In the genomic region with DNA sequence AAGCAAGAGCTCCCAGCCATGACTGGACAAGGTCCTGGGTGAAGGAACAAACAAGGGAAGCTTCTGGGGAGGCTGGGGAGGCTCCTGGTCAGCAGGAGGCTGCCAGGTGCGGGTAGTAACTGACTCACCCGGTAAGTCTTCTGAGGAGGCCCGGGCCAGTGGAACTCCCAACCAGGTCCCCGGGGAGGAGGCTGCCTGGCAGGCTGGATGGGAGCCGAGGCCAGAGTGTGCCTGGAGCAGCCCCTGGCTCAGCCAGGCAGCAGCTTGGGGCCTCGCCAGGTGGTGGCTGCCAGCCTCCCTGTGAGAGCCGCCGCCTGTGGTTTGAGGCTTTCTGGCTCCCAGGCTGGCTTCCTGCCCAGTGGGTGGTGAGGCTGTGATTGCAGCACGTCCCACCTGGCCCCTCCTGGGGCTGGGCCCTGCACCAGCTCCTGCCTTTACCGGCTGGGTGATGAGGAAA, we compare ENCODE assay signal across 8 cellular contexts. TPM values are rescaled to one million over a fixed set of nuclear protein-coding genes. Genes with fewer than 3 reads are reported as not detected.
A peak's percentile ranks its signal among the peaks of the same experiment; 100 is the strongest.
DNase-seq lines count a peak whose midpoint lies in the region; ATAC-seq, FAIRE-seq and TF ChIP-seq lines count a peak whose summit lies in the region.

No MANE protein-coding gene starts in this region.

- H3K27ac ChIP-seq in OCI-LY7 (ENCODE audit: low read depth, low read length, poor library complexity, severe bottlenecking) (no peak overlapping the region), vagina (no peak overlapping the region)

- H3K27ac Mint-ChIP-seq in MCF 10A (ENCODE audit: low read depth, unreplicated experiment): peak overlapping the region; percentile 74

- ATAC-seq in mucosa of descending colon: peak; percentile 64
- ATAC-seq in HG03354 (IDR thresholded peaks at IDR 0.05; ENCODE audit: poor library complexity, severe bottlenecking, unreplicated experiment): no peak

- H3K4me3 ChIP-seq in mucosa of descending colon: no peak overlapping the region
- H3K4me3 ChIP-seq in OCI-LY7 (ENCODE audit: low read depth, low read length, poor library complexity, severe bottlenecking): no peak overlapping the region
- no peak overlapping the region for H3K4me3 ChIP-seq in vagina

- POLR2A ChIA-PET in MCF 10A (lab: Yijun Ruan, JAX) (interaction anchor here (0.6 to 2.5 kb wide), 6 partner anchors 16 to 1296 kb away, joined by 3 to 17 read pairs (median 4); a partner anchor contains a TSS), OCI-LY7 (lab: Charles Lee) (no interaction called here)

- peak; percentile 2 for DNase-seq in HS-5 (ENCODE audit: low read depth)
- peak; percentile 35 to 61 for DNase-seq in SHP77 (lab: John Stamatoyannopoulos, UW)
- peak; percentile 99 for DNase-seq in MCF 10A (ENCODE audit: unreplicated experiment)
- peak; percentile 73 to 79 (median 75) for DNase-seq in mucosa of descending colon
- DNase-seq in urothelium cell line (ENCODE audit: low spot score): peak; percentile 92
- DNase-seq in OCI-LY7 (ENCODE audit: low spot score): no peak
- DNase-seq in vagina (ENCODE audit: extremely low spot score in 2 of 2): no peak

- H3K4me1 ChIP-seq in mucosa of descending colon (ENCODE audit: low read depth) (no peaks in the 10 kb centered on the region), OCI-LY7 (ENCODE audit: insufficient read depth, low read length, poor library complexity, severe bottlenecking) (no peaks in the 10 kb centered on the region), vagina (peaks cover 30% of the 10 kb centered on the region)

- CTCF ChIA-PET in MCF 10A (lab: Yijun Ruan, JAX) (interaction anchor here (1.9 to 4.0 kb wide), 2 partner anchors 56 to 57 kb away, joined by 12 to 23 read pairs; no protein-coding TSS in a partner anchor), OCI-LY7 (lab: Charles Lee; ENCODE audit: unreplicated experiment) (no interaction called here)

- no peaks in the 10 kb centered on the region for H3K9me3 ChIP-seq in mucosa of descending colon
- no peaks in the 10 kb centered on the region for H3K9me3 ChIP-seq in OCI-LY7 (ENCODE audit: low read length)
- H3K9me3 ChIP-seq in vagina: no peaks in the 10 kb centered on the region

- TF ChIP-seq POLR2A in vagina (IDR thresholded peaks at IDR 0.05): no peak

- no peak overlapping the region for H3K4me2 ChIP-seq in OCI-LY7 (ENCODE audit: low read length)

- no peak for TF ChIP-seq CTCF in MCF 10A (IDR thresholded peaks at IDR 0.05; ENCODE audit: unreplicated experiment)
- no peak for TF ChIP-seq CTCF in mucosa of descending colon (IDR thresholded peaks at IDR 0.05)
- TF ChIP-seq CTCF in OCI-LY7 (conservative IDR thresholded peaks at IDR 0.05; ENCODE audit: low read length): no peak
- TF ChIP-seq CTCF in vagina (IDR thresholded peaks at IDR 0.05): no peak

- no peaks in the 10 kb centered on the region for H3K27me3 Mint-ChIP-seq in MCF 10A (ENCODE audit: insufficient read depth, unreplicated experiment)

- no peaks in the 10 kb centered on the region for H3K79me2 ChIP-seq in OCI-LY7 (ENCODE audit: insufficient read depth, low read depth, low read length)

- no peak for FAIRE-seq in urothelium cell line (lab: Jason Lieb, UNC)

- no peaks in the 10 kb centered on the region for H3K27me3 ChIP-seq in vagina

- H3K4me1 Mint-ChIP-seq in MCF 10A (ENCODE audit: insufficient read depth, unreplicated experiment): peaks cover 36% of the 10 kb centered on the region

- intact Hi-C loops in MCF 10A (cut with micrococcal nuclease) (loop anchor here (1.0 to 5.0 kb wide), 2 partner anchors 16 to 49 kb away; no protein-coding TSS in a partner anchor), mucosa of descending colon (cut with DNase I, micrococcal nuclease) (no loop called here), OCI-LY7 (cut with micrococcal nuclease; ENCODE audit: unreplicated experiment) (no loop called here), vagina (cut with DNase I) (no loop called here)

- H3K36me3 Mint-ChIP-seq in MCF 10A (ENCODE audit: insufficient read depth, unreplicated experiment): peaks cover 4% of the 10 kb centered on the region

- H4K20me1 ChIP-seq in OCI-LY7 (ENCODE audit: insufficient read depth, low read length): no peaks in the 10 kb centered on the region

- H2AFZ ChIP-seq in OCI-LY7 (ENCODE audit: low read length): no peak overlapping the region

- no peaks in the 10 kb centered on the region for H3K36me3 ChIP-seq in mucosa of descending colon (ENCODE audit: low read depth)
- no peaks in the 10 kb centered on the region for H3K36me3 ChIP-seq in OCI-LY7 (ENCODE audit: insufficient read depth, low read length)
- H3K36me3 ChIP-seq in vagina: no peaks in the 10 kb centered on the region

- no peaks in the 10 kb centered on the region for H3K9me2 ChIP-seq in OCI-LY7 (ENCODE audit: insufficient read depth, low read length)

- H3K9me3 Mint-ChIP-seq in MCF 10A (ENCODE audit: unreplicated experiment): peaks cover 8% of the 10 kb centered on the region

- BruUV-seq in MCF 10A (replicated peaks; lab: Mats Ljungman, UMichigan) (no TSS peak), OCI-LY7 (replicated peaks; lab: Mats Ljungman, UMichigan) (no TSS peak)

- H3K4me3 Mint-ChIP-seq in MCF 10A (ENCODE audit: unreplicated experiment): peak overlapping the region; percentile 46

RNA-seq across cellular contexts. Expression of a gene that starts 46.2 kb away (rescaled TPM):
- total RNA-seq in MCF 10A (2022) (0.29 and 0.35 TPM in 2 replicates), mucosa of descending colon (10 to 100 TPM in 2 of 3 donors, 1 to 10 TPM in 1; 7.6 to 27.6 (median 12.1) TPM), OCI-LY7 (2022) (not detected in 2 replicates), vagina (56.5 TPM)
- not detected in 2 replicates for total RNA-seq in OCI-LY7 (2014; rRNA removed; shearing (Covaris generic))

Comparison
In these comparisons a context has a peak if more than half of its experiments do, and no peak if none do; other contexts are left out.
1. DNase-seq: peak in HS-5 (single experiment), SHP77 (2 of 2), MCF 10A (single experiment), mucosa of descending colon (3 of 3) and urothelium cell line (single experiment); none in OCI-LY7 (single experiment) and vagina (0 of 2).